In the genomic region with DNA sequence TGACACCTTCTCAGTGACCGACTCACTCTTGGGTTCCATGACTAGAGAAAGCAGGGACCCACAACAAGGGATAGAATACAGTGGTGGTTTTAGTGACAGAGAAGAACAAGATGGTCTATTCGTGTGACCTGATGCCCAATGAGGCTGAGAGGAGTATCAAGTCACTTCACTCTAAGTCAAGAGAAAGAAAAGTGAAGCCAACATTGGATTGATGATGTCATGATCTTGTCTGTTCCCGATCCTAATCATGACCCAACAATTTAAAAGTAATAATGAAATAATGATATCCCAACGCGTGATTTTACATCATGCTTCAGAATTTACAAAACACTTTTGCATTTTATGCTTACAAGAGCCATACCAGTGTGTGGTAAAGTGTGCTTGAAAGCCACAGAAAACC, we compare ENCODE assay signal across 25 cellular contexts.
"Had no signal": no experiment of that assay in that cellular context is flagged by ENCODE, and none has a peak within 500 bp of the region (broad histone marks: within the 10 kb centered on the region; RNA-seq: fewer than 3 reads in every experiment).

No MANE protein-coding gene starts in this region.

- H3K4me1 ChIP-seq: stomach, testis, thyroid gland, tibial artery, transverse colon, upper lobe of left lung, upper lobe of right lung, uterus had no signal

- ATAC-seq: stimulated activated effector memory CD8-positive, alpha-beta T cell treated with anti-CD3 and anti-CD28 coated beads, Interleukin-12 subunit alpha, Interleukin-12 subunit beta, amount 100 ng/mL, for 72 hours; stimulated activated naive B cell treated with anti-CD40 and anti-IgM and Interleukin-4, amounts not matched to agents 10 μg/mL and 1 μg/mL and 100 μg/mL, for 72 hours; stimulated activated naive CD8-positive, alpha-beta T cell treated with anti-CD3 and anti-CD28 coated beads, Interleukin-15, amount 100 ng/mL, for 72 hours; stimulated activated naive CD8-positive, alpha-beta T cell treated with anti-CD3 and anti-CD28 coated beads, Interleukin-15, Interleukin-2, amounts not matched to agents 100 U/mL and 50 U/mL, for 24 hours; upper lobe of right lung had no signal

- H3K27ac ChIP-seq: stomach, suprapubic skin, testis, thoracic aorta, thyroid gland, tibial artery, tibial nerve, transverse colon, upper lobe of left lung, upper lobe of right lung, uterus, vagina had no signal

- H3K4me3 ChIP-seq: stomach, suprapubic skin, testis, thoracic aorta, thyroid gland, tibial artery, tibial nerve, transverse colon, upper lobe of left lung, upper lobe of right lung, uterus, vagina had no signal

- DNase-seq: stimulated activated CD4-positive, alpha-beta T cell treated with anti-CD3 and anti-CD28 coated beads, Interleukin-2, amount 100 ng/mL, for 48 hours; stimulated activated CD4-positive, alpha-beta T cell treated with anti-CD3 and anti-CD28 coated beads, Interleukin-4, amount 100 ng/mL, for 1 hour; stimulated activated CD4-positive, alpha-beta T cell treated with anti-CD3 and anti-CD28 coated beads, Interleukin-4, amount 100 ng/mL, for 24 hours; stimulated activated CD4-positive, alpha-beta T cell treated with anti-CD3 and anti-CD28 coated beads, Interleukin-4, amount 100 ng/mL, for 4 hours; stimulated activated CD8-positive, alpha-beta memory T cell treated with anti-CD3 and anti-CD28 coated beads, Interleukin-4, amount 100 ng/mL, for 48 hours; stimulated activated naive B cell treated with anti-CD40 and anti-IgM and Interleukin-4, amounts not matched to agents 10 μg/mL and 1 μg/mL and 100 μg/mL, for 72 hours; stimulated activated naive CD4-positive, alpha-beta T cell; stimulated activated naive CD4-positive, alpha-beta T cell treated with Interleukin-2 at 50 U/mL for 16 hours; stimulated activated naive CD8-positive, alpha-beta T cell treated with anti-CD3 and anti-CD28 coated beads, Interleukin-15, amount 100 ng/mL, for 72 hours; stimulated activated naive CD8-positive, alpha-beta T cell treated with anti-CD3 and anti-CD28 coated beads, Interleukin-15, Interleukin-2, amounts not matched to agents 100 U/mL and 50 U/mL, for 24 hours; stomach; substantia nigra; testis; thyroid gland; tibial artery; transverse colon; trophoblast cell; upper lobe of left lung; upper lobe of right lung; uterus had no signal

- H3K9me3 ChIP-seq: stomach, suprapubic skin, testis, thoracic aorta, thyroid gland, tibial artery, tibial nerve, transverse colon, upper lobe of left lung, upper lobe of right lung, uterus, vagina had no signal

- H3K36me3 ChIP-seq: stomach, suprapubic skin, thoracic aorta, thyroid gland, tibial artery, tibial nerve, transverse colon, upper lobe of left lung, upper lobe of right lung, uterus, vagina had no signal

- H3K27me3 ChIP-seq: stomach, testis, thyroid gland, tibial artery, tibial nerve, transverse colon, upper lobe of left lung, upper lobe of right lung, uterus, vagina had no signal
